1 cellular context compared by ENCODE assay signal in the genomic region with DNA sequence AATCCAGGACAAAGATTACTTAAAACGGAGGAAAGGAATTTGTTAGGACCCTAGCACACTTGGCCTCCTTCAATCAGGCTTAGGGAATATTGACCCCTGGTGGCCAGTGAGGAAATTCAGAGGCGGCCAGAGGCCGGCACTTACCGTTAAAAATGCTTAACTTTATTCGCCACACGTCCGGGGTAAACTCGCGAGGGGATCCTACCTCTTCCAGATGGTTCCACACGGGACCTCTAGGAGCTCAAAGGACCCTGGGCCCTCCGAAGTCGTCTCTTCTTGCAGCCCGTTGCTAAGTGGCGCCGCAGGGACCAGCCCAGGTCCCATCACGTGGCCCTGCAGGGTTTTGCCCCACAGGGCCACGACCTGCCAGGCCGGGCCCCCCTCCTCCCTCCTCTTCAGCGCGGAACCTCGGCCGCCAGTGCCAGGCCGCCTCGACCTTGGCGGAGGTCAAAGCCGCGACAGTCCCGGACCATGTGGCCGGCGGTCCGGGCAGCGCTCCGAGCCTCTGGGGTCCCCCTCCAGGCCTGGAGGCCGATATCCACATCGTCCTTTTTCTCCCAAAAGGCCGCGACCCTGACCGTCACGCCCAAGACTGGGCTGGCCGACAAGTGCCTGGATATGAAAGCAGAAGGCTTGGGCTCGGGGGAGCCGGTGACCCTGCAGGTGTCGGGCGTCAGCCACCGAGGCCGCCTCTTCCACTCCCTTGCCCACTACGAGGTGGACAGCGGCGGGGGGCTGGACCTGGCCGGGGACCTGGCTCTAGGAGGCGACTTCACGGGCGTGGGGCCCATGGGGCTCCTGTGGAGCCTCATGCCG.
TF ChIP-seq lines count a peak whose summit lies in the region.

No MANE protein-coding gene starts in this region.

TF ChIP-seq in WTC11, 78 proteins besides CTCF, POLR2A, EP300 and RAD21 (continued from another document and continues in another):
- TF ChIP-seq, protein P1, sequence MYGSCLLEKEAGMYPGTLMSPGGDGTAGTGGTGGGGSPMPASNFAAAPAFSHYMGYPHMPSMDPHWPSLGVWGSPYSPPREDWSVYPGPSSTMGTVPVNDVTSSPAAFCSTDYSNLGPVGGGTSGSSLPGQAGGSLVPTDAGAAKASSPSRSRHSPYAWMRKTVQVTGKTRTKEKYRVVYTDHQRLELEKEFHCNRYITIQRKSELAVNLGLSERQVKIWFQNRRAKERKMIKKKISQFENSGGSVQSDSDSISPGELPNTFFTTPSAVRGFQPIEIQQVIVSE (CRISPR knock-in tag; IDR thresholded peaks at IDR 0.05; ENCODE audit: borderline replicate concordance), result no peak
- TF ChIP-seq ZNF263 (CRISPR knock-in tag; IDR thresholded peaks at IDR 0.05; ENCODE audit: low read depth) (no peak), ZNF219 (CRISPR knock-in tag; IDR thresholded peaks at IDR 0.05; ENCODE audit: borderline replicate concordance) (peak; percentile 38; the same call in 1 of the 2 replicates), NR1H2 (CRISPR knock-in tag; IDR thresholded peaks at IDR 0.05) (no peak), SMAD3 (CRISPR knock-in tag; IDR thresholded peaks at IDR 0.05; ENCODE audit: borderline replicate concordance) (peak; percentile 62; the same call in 1 of the 2 replicates), NR2C2 (CRISPR knock-in tag; IDR thresholded peaks at IDR 0.05) (no peak), NFE2L1 (CRISPR knock-in tag; IDR thresholded peaks at IDR 0.05) (no peak), ETV6 (CRISPR knock-in tag; IDR thresholded peaks at IDR 0.05) (no peak), HMGA2 (CRISPR knock-in tag; IDR thresholded peaks at IDR 0.05) (no peak), ERG (CRISPR knock-in tag; IDR thresholded peaks at IDR 0.05) (0 out of 2 replicates have a peak, but pooled peaks have one; percentile 28), IRF2 (CRISPR knock-in tag; IDR thresholded peaks at IDR 0.05; ENCODE audit: borderline replicate concordance, low read depth) (no peak), IRF1 (CRISPR knock-in tag; IDR thresholded peaks at IDR 0.05) (no peak), JUN (CRISPR knock-in tag; IDR thresholded peaks at IDR 0.05) (0 out of 2 replicates have a peak, but pooled peaks have one; percentile 16), ZNF396 (CRISPR knock-in tag; IDR thresholded peaks at IDR 0.05; ENCODE audit: borderline replicate concordance) (no peak), JAZF1 (CRISPR knock-in tag; IDR thresholded peaks at IDR 0.05) (no peak), RELA (CRISPR knock-in tag; IDR thresholded peaks at IDR 0.05; ENCODE audit: borderline replicate concordance) (peak; percentile 14; the same call in 1 of the 2 replicates), NR3C1 (CRISPR knock-in tag; conservative IDR thresholded peaks at IDR 0.05; ENCODE audit: low read depth) (no peak), E2F1 (CRISPR knock-in tag; IDR thresholded peaks at IDR 0.05) (no peak; the same call in 1 of the 2 replicates), USF2 (CRISPR knock-in tag; IDR thresholded peaks at IDR 0.05) (peak; percentile 91), USF1 (CRISPR knock-in tag; IDR thresholded peaks at IDR 0.05) (peak; percentile 93), ZNF232 (CRISPR knock-in tag; IDR thresholded peaks at IDR 0.05) (0 out of 2 replicates have a peak, but pooled peaks have one; percentile 6), SP1 (CRISPR knock-in tag; conservative IDR thresholded peaks at IDR 0.05) (no peak), CBFB (CRISPR knock-in tag; IDR thresholded peaks at IDR 0.05; ENCODE audit: low read depth) (no peak), MAX (CRISPR knock-in tag; IDR thresholded peaks at IDR 0.05) (peak; percentile 87), FOXP1 (CRISPR knock-in tag; IDR thresholded peaks at IDR 0.05; ENCODE audit: borderline replicate concordance) (peak; percentile 59; the same call in 1 of the 2 replicates), ELF4 (CRISPR knock-in tag; IDR thresholded peaks at IDR 0.05; ENCODE audit: low read depth) (0 out of 2 replicates have a peak, but pooled peaks have one; percentile 25)
- TF ChIP-seq, protein P2, sequence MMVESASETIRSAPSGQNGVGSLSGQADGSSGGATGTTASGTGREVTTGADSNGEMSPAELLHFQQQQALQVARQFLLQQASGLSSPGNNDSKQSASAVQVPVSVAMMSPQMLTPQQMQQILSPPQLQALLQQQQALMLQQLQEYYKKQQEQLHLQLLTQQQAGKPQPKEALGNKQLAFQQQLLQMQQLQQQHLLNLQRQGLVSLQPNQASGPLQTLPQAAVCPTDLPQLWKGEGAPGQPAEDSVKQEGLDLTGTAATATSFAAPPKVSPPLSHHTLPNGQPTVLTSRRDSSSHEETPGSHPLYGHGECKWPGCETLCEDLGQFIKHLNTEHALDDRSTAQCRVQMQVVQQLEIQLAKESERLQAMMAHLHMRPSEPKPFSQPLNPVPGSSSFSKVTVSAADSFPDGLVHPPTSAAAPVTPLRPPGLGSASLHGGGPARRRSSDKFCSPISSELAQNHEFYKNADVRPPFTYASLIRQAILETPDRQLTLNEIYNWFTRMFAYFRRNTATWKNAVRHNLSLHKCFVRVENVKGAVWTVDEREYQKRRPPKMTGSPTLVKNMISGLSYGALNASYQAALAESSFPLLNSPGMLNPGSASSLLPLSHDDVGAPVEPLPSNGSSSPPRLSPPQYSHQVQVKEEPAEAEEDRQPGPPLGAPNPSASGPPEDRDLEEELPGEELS (CRISPR knock-in tag; IDR thresholded peaks at IDR 0.05), result 0 out of 2 replicates have a peak, but pooled peaks have one; percentile 34
- TF ChIP-seq, protein P3, sequence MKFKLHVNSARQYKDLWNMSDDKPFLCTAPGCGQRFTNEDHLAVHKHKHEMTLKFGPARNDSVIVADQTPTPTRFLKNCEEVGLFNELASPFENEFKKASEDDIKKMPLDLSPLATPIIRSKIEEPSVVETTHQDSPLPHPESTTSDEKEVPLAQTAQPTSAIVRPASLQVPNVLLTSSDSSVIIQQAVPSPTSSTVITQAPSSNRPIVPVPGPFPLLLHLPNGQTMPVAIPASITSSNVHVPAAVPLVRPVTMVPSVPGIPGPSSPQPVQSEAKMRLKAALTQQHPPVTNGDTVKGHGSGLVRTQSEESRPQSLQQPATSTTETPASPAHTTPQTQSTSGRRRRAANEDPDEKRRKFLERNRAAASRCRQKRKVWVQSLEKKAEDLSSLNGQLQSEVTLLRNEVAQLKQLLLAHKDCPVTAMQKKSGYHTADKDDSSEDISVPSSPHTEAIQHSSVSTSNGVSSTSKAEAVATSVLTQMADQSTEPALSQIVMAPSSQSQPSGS (CRISPR knock-in tag; IDR thresholded peaks at IDR 0.05; ENCODE audit: borderline replicate concordance, low read depth), result peak; percentile 17; the same call in 1 of the 2 replicates
- TF ChIP-seq, protein P4, sequence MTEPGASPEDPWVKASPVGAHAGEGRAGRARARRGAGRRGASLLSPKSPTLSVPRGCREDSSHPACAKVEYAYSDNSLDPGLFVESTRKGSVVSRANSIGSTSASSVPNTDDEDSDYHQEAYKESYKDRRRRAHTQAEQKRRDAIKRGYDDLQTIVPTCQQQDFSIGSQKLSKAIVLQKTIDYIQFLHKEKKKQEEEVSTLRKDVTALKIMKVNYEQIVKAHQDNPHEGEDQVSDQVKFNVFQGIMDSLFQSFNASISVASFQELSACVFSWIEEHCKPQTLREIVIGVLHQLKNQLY (CRISPR knock-in tag; IDR thresholded peaks at IDR 0.05), result no peak
- TF ChIP-seq, protein P5, sequence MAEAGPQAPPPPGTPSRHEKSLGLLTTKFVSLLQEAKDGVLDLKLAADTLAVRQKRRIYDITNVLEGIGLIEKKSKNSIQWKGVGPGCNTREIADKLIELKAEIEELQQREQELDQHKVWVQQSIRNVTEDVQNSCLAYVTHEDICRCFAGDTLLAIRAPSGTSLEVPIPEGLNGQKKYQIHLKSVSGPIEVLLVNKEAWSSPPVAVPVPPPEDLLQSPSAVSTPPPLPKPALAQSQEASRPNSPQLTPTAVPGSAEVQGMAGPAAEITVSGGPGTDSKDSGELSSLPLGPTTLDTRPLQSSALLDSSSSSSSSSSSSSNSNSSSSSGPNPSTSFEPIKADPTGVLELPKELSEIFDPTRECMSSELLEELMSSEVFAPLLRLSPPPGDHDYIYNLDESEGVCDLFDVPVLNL (CRISPR knock-in tag; IDR thresholded peaks at IDR 0.05; ENCODE audit: borderline replicate concordance, low read depth), result no peak
- TF ChIP-seq, protein P6, sequence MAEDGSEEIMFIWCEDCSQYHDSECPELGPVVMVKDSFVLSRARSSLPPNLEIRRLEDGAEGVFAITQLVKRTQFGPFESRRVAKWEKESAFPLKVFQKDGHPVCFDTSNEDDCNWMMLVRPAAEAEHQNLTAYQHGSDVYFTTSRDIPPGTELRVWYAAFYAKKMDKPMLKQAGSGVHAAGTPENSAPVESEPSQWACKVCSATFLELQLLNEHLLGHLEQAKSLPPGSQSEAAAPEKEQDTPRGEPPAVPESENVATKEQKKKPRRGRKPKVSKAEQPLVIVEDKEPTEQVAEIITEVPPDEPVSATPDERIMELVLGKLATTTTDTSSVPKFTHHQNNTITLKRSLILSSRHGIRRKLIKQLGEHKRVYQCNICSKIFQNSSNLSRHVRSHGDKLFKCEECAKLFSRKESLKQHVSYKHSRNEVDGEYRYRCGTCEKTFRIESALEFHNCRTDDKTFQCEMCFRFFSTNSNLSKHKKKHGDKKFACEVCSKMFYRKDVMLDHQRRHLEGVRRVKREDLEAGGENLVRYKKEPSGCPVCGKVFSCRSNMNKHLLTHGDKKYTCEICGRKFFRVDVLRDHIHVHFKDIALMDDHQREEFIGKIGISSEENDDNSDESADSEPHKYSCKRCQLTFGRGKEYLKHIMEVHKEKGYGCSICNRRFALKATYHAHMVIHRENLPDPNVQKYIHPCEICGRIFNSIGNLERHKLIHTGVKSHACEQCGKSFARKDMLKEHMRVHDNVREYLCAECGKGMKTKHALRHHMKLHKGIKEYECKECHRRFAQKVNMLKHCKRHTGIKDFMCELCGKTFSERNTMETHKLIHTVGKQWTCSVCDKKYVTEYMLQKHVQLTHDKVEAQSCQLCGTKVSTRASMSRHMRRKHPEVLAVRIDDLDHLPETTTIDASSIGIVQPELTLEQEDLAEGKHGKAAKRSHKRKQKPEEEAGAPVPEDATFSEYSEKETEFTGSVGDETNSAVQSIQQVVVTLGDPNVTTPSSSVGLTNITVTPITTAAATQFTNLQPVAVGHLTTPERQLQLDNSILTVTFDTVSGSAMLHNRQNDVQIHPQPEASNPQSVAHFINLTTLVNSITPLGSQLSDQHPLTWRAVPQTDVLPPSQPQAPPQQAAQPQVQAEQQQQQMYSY (CRISPR knock-in tag; IDR thresholded peaks at IDR 0.05), result no peak
